In the genomic region with DNA sequence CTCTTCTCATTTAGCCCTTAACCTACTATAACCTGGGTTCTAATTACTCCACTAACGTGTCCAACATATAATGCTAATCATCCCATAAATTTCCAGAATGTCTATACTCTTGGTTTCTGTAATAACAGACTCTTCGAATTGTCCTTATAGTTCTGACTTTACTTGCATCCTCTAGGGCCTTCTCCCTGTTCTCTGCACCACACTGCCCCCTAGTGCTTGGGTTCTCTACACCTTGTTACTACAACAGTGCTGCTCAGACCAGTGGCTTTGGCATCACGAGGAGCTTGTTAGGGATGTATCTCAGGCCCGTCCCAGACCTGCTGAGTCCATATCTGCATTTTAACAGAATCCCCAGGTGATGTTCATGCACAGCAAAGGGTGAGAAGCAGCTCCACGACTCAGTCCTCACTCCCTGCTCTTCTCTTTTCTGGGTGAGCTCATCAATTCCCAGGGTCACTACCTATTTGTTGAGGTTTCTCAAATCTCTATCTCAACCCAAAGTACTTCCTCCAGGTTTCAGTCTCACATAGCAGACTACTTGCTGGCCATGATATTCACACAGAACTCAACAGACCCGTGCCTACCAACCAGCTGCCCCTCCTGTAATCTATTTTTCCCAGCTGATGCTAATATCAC, we compare ENCODE assay signal across 9 cellular contexts. TPM values are rescaled to one million over a fixed set of nuclear protein-coding genes. Genes with fewer than 3 reads are reported as not detected.
DNase-seq lines count a peak whose midpoint lies in the region; ATAC-seq lines count a peak whose summit lies in the region.
"Had no signal": no experiment of that assay in that cellular context is flagged by ENCODE, and none has a peak within 500 bp of the region (broad histone marks: within the 10 kb centered on the region; RNA-seq: fewer than 3 reads in every experiment).

No MANE protein-coding gene starts in this region.

- H3K27ac Mint-ChIP-seq in activated CD4-positive, alpha-beta T cell treated with anti-CD3 and anti-CD28 coated beads, Interleukin-2, amount 10 ng/mL, durations not matched to agents 24 days and 14 days: no peak overlapping the region
- H3K27ac Mint-ChIP-seq: activated naive CD8-positive, alpha-beta T cell had no signal

- no peaks in the 10 kb centered on the region for H3K36me3 Mint-ChIP-seq in activated CD4-positive, alpha-beta T cell treated with anti-CD3 and anti-CD28 coated beads, Interleukin-2, amount 10 ng/mL, durations not matched to agents 24 days and 14 days (ENCODE audit: low read depth)
- H3K36me3 Mint-ChIP-seq: activated naive CD8-positive, alpha-beta T cell had no signal

- ATAC-seq in GM19455 (IDR thresholded peaks at IDR 0.05; ENCODE audit: unreplicated experiment): peak; percentile 94
- ATAC-seq in HG03469 (IDR thresholded peaks at IDR 0.05; ENCODE audit: unreplicated experiment): peak; percentile 95

- H3K4me1 Mint-ChIP-seq in activated CD4-positive, alpha-beta T cell treated with anti-CD3 and anti-CD28 coated beads, Interleukin-2, amount 10 ng/mL, durations not matched to agents 24 days and 14 days: no peaks in the 10 kb centered on the region

- no peak overlapping the region for H3K4me3 Mint-ChIP-seq in activated CD4-positive, alpha-beta T cell treated with anti-CD3 and anti-CD28 coated beads, Interleukin-2, amount 10 ng/mL, durations not matched to agents 24 days and 14 days
- H3K4me3 Mint-ChIP-seq: activated naive CD8-positive, alpha-beta T cell had no signal

- intact Hi-C loops in activated CD4-positive, alpha-beta T cell treated with anti-CD3 and anti-CD28 coated beads, Interleukin-2, amount 10 ng/mL, durations not matched to agents 24 days and 14 days (cut with micrococcal nuclease): loop anchor here (1.0 to 5.0 kb wide), 3 partner anchors 146 to 673 kb away; no protein-coding TSS in a partner anchor

- no peaks in the 10 kb centered on the region for H3K27me3 Mint-ChIP-seq in activated CD4-positive, alpha-beta T cell treated with anti-CD3 and anti-CD28 coated beads, Interleukin-2, amount 10 ng/mL, durations not matched to agents 24 days and 14 days

- H3K9me3 Mint-ChIP-seq in activated CD4-positive, alpha-beta T cell treated with anti-CD3 and anti-CD28 coated beads, Interleukin-2, amount 10 ng/mL, durations not matched to agents 24 days and 14 days: no peaks in the 10 kb centered on the region

- DNase-seq in COLO668 (lab: John Stamatoyannopoulos, UW; ENCODE audit: unreplicated experiment) (peak; percentile 85), NCI-H526 (lab: John Stamatoyannopoulos, UW) (peak; percentile 100), dermis microvascular lymphatic vessel endothelial cell (ENCODE audit: low read depth in 2 of 2) (peak; percentile 70 to 86), lung microvascular endothelial cell (ENCODE audit: low read depth in 2 of 2) (peak; percentile 87)
- DNase-seq in activated CD4-positive, alpha-beta T cell treated with anti-CD3 and anti-CD28 coated beads, Interleukin-2, amount 10 ng/mL, durations not matched to agents 24 days and 14 days: peak; percentile 96
- peak; percentile 62 to 80 for DNase-seq in stimulated activated CD8-positive, alpha-beta memory T cell treated with anti-CD3 and anti-CD28 coated beads, Interleukin-2, amount 100 ng/mL, for 1 hour (ENCODE audit: low read depth in 2 of 2)

RNA-seq across cellular contexts. Expression of gene DDX1, which starts 14.5 kb away (rescaled TPM):
- total RNA-seq in activated CD4-positive, alpha-beta T cell treated with anti-CD3 and anti-CD28 coated beads, Interleukin-2, amount 10 ng/mL, durations not matched to agents 24 days and 14 days: 116 TPM in 2 replicates
- total RNA-seq in dermis microvascular lymphatic vessel endothelial cell (62.0 and 67.5 TPM in 2 replicates), lung microvascular endothelial cell (61.5 and 61.7 TPM in 2 replicates)

RNA-seq across cellular contexts. Expression of gene NBAS, which starts 16.1 kb away (rescaled TPM):
- total RNA-seq in activated CD4-positive, alpha-beta T cell treated with anti-CD3 and anti-CD28 coated beads, Interleukin-2, amount 10 ng/mL, durations not matched to agents 24 days and 14 days: 37.4 and 38.5 TPM in 2 replicates
- total RNA-seq in dermis microvascular lymphatic vessel endothelial cell (69.8 and 72.6 TPM in 2 replicates), lung microvascular endothelial cell (64.9 and 94.8 TPM in 2 replicates)

Comparison
In these comparisons a context has a peak if more than half of its experiments do, and no peak if none do; other contexts are left out.
1. Peak in every context shown above with its lines: DNase-seq and ATAC-seq.